ENCODE assay signal across 2 cellular contexts in genomic region chr7:80488406-80488805, GRCh38.
A peak's percentile ranks its signal among the peaks of the same experiment; 100 is the strongest.
TF ChIP-seq lines count a peak whose summit lies in the region.

No MANE protein-coding gene starts in this region.

TF ChIP-seq in GM23338, 12 proteins besides CTCF, POLR2A, EP300 and RAD21:
- TF ChIP-seq EZH2phosphoT487 (IDR thresholded peaks at IDR 0.05; ENCODE audit: unreplicated experiment) (no peak), ETS1 (IDR thresholded peaks at IDR 0.05) (no peak), NANOG (IDR thresholded peaks at IDR 0.05; ENCODE audit: borderline replicate concordance) (peak; percentile 88)

TF ChIP-seq in IMR-90, 13 proteins besides CTCF, POLR2A, EP300 and RAD21:
- TF ChIP-seq CEBPB (IDR thresholded peaks at IDR 0.05; ENCODE audit: low read depth, low read length), result peak; percentile 80
- no peak for TF ChIP-seq MXI1 (IDR thresholded peaks at IDR 0.05; ENCODE audit: borderline replicate concordance, low read depth, low read length)
- TF ChIP-seq CHD1 (IDR thresholded peaks at IDR 0.05; ENCODE audit: low read depth, low read length), result no peak
- no peak for TF ChIP-seq FOS (IDR thresholded peaks at IDR 0.05; ENCODE audit: low read depth, low read length)
- no peak for TF ChIP-seq USF2 (IDR thresholded peaks at IDR 0.05; ENCODE audit: low read depth, low read length)
